Comparison of ENCODE assay signal across 8 cellular contexts in genomic region chr7:77714931-77715330, GRCh38. TPM values are rescaled to one million over a fixed set of nuclear protein-coding genes. Genes with fewer than 3 reads are reported as not detected.
A peak's percentile ranks its signal among the peaks of the same experiment; 100 is the strongest.
DNase-seq lines count a peak whose midpoint lies in the region; ATAC-seq and TF ChIP-seq lines count a peak whose summit lies in the region.
"Not testable (repeated sequence)": the region's sequence is repeated elsewhere in the genome, so short reads cannot be mapped to it uniquely, and the experiment has no call there.

No MANE protein-coding gene starts in this region.

- H3K27me3 Mint-ChIP-seq in Caco-2 (ENCODE audit: insufficient read depth, unreplicated experiment); activated T-cell treated with anti-CD3 and anti-CD28 coated beads, Interleukin-2, amount 50 U/mL, for 24 hours; stimulated activated naive CD8-positive, alpha-beta T cell treated with anti-CD3 and anti-CD28 coated beads, Interleukin-15, amount 100 ng/mL, for 72 hours: not testable (repeated sequence)

- not testable (repeated sequence) for H3K4me3 Mint-ChIP-seq in Caco-2 (ENCODE audit: unreplicated experiment); activated T-cell treated with anti-CD3 and anti-CD28 coated beads, Interleukin-2, amount 50 U/mL, for 24 hours; stimulated activated naive CD8-positive, alpha-beta T cell treated with anti-CD3 and anti-CD28 coated beads, Interleukin-15, amount 100 ng/mL, for 72 hours

- TF ChIP-seq POLR2A in erythroblast (IDR thresholded peaks at IDR 0.05; ENCODE audit: low read length), result not testable (repeated sequence)

- H3K9me3 ChIP-seq in Caco-2, SK-N-SH, mucosa of descending colon: not testable (repeated sequence)

- TF ChIP-seq CTCF in Caco-2 (IDR thresholded peaks at IDR 0.05; ENCODE audit: insufficient read depth in 1 of 2, low read depth in 1 of 2, low read length in 1 of 2, severe bottlenecking in 1 of 2, unreplicated experiment in 1 of 2); SK-N-SH (IDR thresholded peaks at IDR 0.05); mucosa of descending colon (IDR thresholded peaks at IDR 0.05): not testable (repeated sequence)

- H3K4me3 ChIP-seq in Caco-2 (ENCODE audit: low read depth, low read length); SK-N-SH (ENCODE audit: low read depth in 2 of 2, low read length in 1 of 2); mucosa of descending colon: not testable (repeated sequence)

- peaks cover 21% of the 10 kb centered on the region for H3F3A ChIP-seq in SK-N-SH (replicated peaks; ENCODE audit: insufficient read depth)

- peak; percentile 29 for ATAC-seq in mucosa of descending colon
- ATAC-seq in stimulated activated naive CD8-positive, alpha-beta T cell treated with anti-CD3 and anti-CD28 coated beads, Interleukin-15, amount 100 ng/mL, for 72 hours, result peak; percentile 31

- H3K27ac ChIP-seq in SK-N-SH (ENCODE audit: low read depth in 2 of 2, low read length in 1 of 2), result peak overlapping the region in 1 of 2 experiments; percentile 90; a peak in 2 of 4 replicates

- not testable (repeated sequence) for H3K27me3 ChIP-seq in Caco-2 (replicated peaks; ENCODE audit: control insufficient read depth, insufficient read depth, low read length); SK-N-SH (ENCODE audit: insufficient read depth)

- H3K36me3 ChIP-seq in Caco-2 (ENCODE audit: control insufficient read depth, insufficient read depth, low read length); mucosa of descending colon (ENCODE audit: low read depth): not testable (repeated sequence)
- peaks cover 0 to 11% of the 10 kb centered on the region in 2 experiments for H3K36me3 ChIP-seq in SK-N-SH (replicated peaks in 1 of 2; ENCODE audit: control insufficient read depth in 1 of 2, insufficient read depth in 2 of 2, low read length in 1 of 2)

- CTCF ChIA-PET in Caco-2 (lab: Charles Lee), result not testable (repeated sequence)
- CTCF ChIA-PET in SK-N-SH (lab: Yijun Ruan, JAX), result interaction anchor here (1.0 to 1.6 kb wide), 2 partner anchors 13 to 17 kb away, joined by 3 to 4 read pairs; no protein-coding TSS in a partner anchor

- not testable (repeated sequence) for TF ChIP-seq EP300 in SK-N-SH (IDR thresholded peaks at IDR 0.05; ENCODE audit: borderline replicate concordance in 1 of 2, low read depth in 1 of 2, low read length in 1 of 2)

- POLR2A ChIA-PET in Caco-2 (lab: Charles Lee), result not testable (repeated sequence)
- POLR2A ChIA-PET in SK-N-SH (lab: Yijun Ruan, JAX), result interaction anchor here (1.2 kb wide), 1 partner anchor 14 kb away, joined by 5 read pairs; no protein-coding TSS in a partner anchor

- peak; percentile 33 to 54 for DNase-seq in Caco-2
- DNase-seq in HCEC 1CT, result peak; percentile 46
- peak; percentile 43 for DNase-seq in MV-4-11 (lab: John Stamatoyannopoulos, UW)
- not testable (repeated sequence) for DNase-seq in SK-N-SH; activated T-cell treated with anti-CD3 and anti-CD28 coated beads, Interleukin-2, amount 50 U/mL, for 24 hours; mucosa of descending colon; stimulated activated naive CD8-positive, alpha-beta T cell treated with anti-CD3 and anti-CD28 coated beads, Interleukin-15, amount 100 ng/mL, for 72 hours
- DNase-seq in erythroblast (lab: John Stamatoyannopoulos, UW), result peak; percentile 74 to 80

- not testable (repeated sequence) for H3K4me1 Mint-ChIP-seq in Caco-2 (ENCODE audit: low read depth, unreplicated experiment)
- peaks cover 71% of the 10 kb centered on the region for H3K4me1 Mint-ChIP-seq in activated T-cell treated with anti-CD3 and anti-CD28 coated beads, Interleukin-2, amount 50 U/mL, for 24 hours (ENCODE audit: low read depth)
- peaks cover 35% of the 10 kb centered on the region for H3K4me1 Mint-ChIP-seq in stimulated activated naive CD8-positive, alpha-beta T cell treated with anti-CD3 and anti-CD28 coated beads, Interleukin-15, amount 100 ng/mL, for 72 hours

- H2AFZ ChIP-seq in SK-N-SH (ENCODE audit: low read depth), result not testable (repeated sequence)

- not testable (repeated sequence) for H4K20me1 ChIP-seq in SK-N-SH (ENCODE audit: insufficient read depth)

- H3K4me1 ChIP-seq in Caco-2; SK-N-SH (ENCODE audit: control insufficient read depth in 1 of 2, insufficient read depth in 2 of 2, low read depth in 1 of 2, low read length in 1 of 2); mucosa of descending colon (ENCODE audit: low read depth): not testable (repeated sequence)

- peaks cover 90% of the 10 kb centered on the region for H3K79me2 ChIP-seq in SK-N-SH (ENCODE audit: insufficient read depth)

- not testable (repeated sequence) for H3K9me2 ChIP-seq in SK-N-SH

- H3K36me3 Mint-ChIP-seq in Caco-2 (ENCODE audit: insufficient read depth, unreplicated experiment), result peaks cover 23% of the 10 kb centered on the region
- H3K36me3 Mint-ChIP-seq in activated T-cell treated with anti-CD3 and anti-CD28 coated beads, Interleukin-2, amount 50 U/mL, for 24 hours (ENCODE audit: low read depth), result peaks cover 62% of the 10 kb centered on the region

- TF ChIP-seq RAD21 in SK-N-SH (IDR thresholded peaks at IDR 0.05; ENCODE audit: low read length), result not testable (repeated sequence)

- BruUV-seq in Caco-2 (replicated peaks; lab: Mats Ljungman, UMichigan), result not testable (repeated sequence)

- H3K9me3 Mint-ChIP-seq in Caco-2 (ENCODE audit: unreplicated experiment); activated T-cell treated with anti-CD3 and anti-CD28 coated beads, Interleukin-2, amount 50 U/mL, for 24 hours; stimulated activated naive CD8-positive, alpha-beta T cell treated with anti-CD3 and anti-CD28 coated beads, Interleukin-15, amount 100 ng/mL, for 72 hours: not testable (repeated sequence)

- H3K9ac ChIP-seq in SK-N-SH, result not testable (repeated sequence)

- not testable (repeated sequence) for H3K27ac Mint-ChIP-seq in Caco-2 (ENCODE audit: unreplicated experiment); stimulated activated naive CD8-positive, alpha-beta T cell treated with anti-CD3 and anti-CD28 coated beads, Interleukin-15, amount 100 ng/mL, for 72 hours
- peak overlapping the region; percentile 60 for H3K27ac Mint-ChIP-seq in activated T-cell treated with anti-CD3 and anti-CD28 coated beads, Interleukin-2, amount 50 U/mL, for 24 hours

- H3K4me2 ChIP-seq in SK-N-SH, result peak overlapping the region; percentile 70; the same call in 1 of the 2 replicates

- intact Hi-C loops in Caco-2 (cut with micrococcal nuclease; ENCODE audit: unreplicated experiment); mucosa of descending colon (cut with DNase I, micrococcal nuclease): not testable (repeated sequence)

TF ChIP-seq in SK-N-SH, 30 proteins besides CTCF, POLR2A, EP300 and RAD21:
- TF ChIP-seq FOSL2 (IDR thresholded peaks at IDR 0.05; ENCODE audit: borderline replicate concordance, low read depth) (peak; percentile 40; the same call in 1 of the 2 replicates), TCF12 (IDR thresholded peaks at IDR 0.05) (0 out of 2 replicates have a peak, but pooled peaks have one; percentile 15), RXRA (IDR thresholded peaks at IDR 0.05; ENCODE audit: borderline replicate concordance, low read depth) (peak; percentile 73; the same call in 1 of the 2 replicates), JUND (IDR thresholded peaks at IDR 0.05) (peak; percentile 60)
TF ChIP-seq in SK-N-SH: peak in this region for 4; not testable (repeated sequence) for 26.

RNA-seq across cellular contexts. Expression of gene RSBN1L, which starts 18.7 kb away (rescaled TPM):
- total RNA-seq in Caco-2 (2022) (21.4 and 25.3 TPM in 2 replicates), mucosa of descending colon (10 to 100 TPM; 19.1 to 31.5 (median 19.6) TPM)
- polyA plus RNA-seq in SK-N-SH (2012; rRNA removed), result 5.6 and 6.5 TPM in 2 replicates
- polyA plus RNA-seq in SK-N-SH (2012; cell fraction: cytosol; rRNA removed), result 7.5 and 8.8 TPM in 2 replicates
- polyA plus RNA-seq in SK-N-SH (2012; cell fraction: nucleus; rRNA removed), result 5.7 and 10.8 TPM in 2 replicates
